ENCODE assay signal across 19 cellular contexts in the genomic region with DNA sequence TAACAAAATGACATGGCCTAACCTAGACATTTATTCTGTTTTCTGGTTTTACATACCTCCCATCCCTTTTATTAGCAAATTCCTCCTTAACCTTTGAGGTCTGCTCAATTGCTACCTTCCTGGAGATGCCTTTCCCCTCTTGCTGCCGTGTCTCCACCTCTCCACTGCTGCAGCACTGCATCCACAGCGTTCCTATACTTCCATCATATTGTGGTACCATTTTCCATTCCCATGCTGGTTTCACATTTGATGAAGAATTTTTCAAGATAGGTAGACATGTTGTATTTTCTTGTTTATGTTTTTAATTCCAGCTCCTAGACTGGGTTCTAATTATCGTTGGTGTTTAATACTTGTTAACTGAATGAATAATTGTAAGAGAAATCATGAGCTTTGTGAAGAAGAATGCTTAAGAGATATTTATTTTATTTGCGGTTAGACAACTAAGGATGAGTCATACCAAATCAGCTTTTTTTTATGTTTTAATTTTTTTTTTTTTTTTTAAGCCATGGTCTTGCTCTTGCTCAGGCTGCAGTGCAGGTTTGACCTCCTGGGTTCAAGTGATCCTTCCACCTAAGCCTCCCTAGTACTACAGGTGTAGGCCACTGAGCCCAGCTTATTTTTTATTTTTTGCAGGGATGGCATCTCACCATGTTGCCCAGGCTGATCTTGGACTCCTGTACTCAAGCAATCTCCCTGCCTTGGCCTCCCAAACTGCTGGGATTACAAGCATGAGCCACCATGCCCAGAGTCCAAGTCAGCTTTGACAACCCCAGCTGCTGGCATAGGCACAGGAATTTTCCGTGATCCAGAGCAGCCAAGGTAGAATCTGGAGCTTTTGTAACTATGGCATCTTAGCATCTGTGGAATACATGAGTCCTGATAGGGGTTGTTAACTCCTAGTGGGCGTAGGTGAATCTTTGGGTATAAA. TPM values are rescaled to one million over a fixed set of nuclear protein-coding genes. Genes with fewer than 3 reads are reported as not detected.
A peak's percentile ranks its signal among the peaks of the same experiment; 100 is the strongest.
DNase-seq lines count a peak whose midpoint lies in the region; ATAC-seq and TF ChIP-seq lines count a peak whose summit lies in the region.
"Had no signal": no experiment of that assay in that cellular context is flagged by ENCODE, and none has a peak within 500 bp of the region (broad histone marks: within the 10 kb centered on the region; RNA-seq: fewer than 3 reads in every experiment).

No MANE protein-coding gene starts in this region.

- H3K9me3 ChIP-seq in parathyroid adenoma (ENCODE audit: control insufficient read depth, low read length) = no peaks in the 10 kb centered on the region
- H3K9me3 ChIP-seq: colonic mucosa, sigmoid colon had no signal

- no peak overlapping the region for H3K9ac ChIP-seq in parathyroid adenoma

- no peaks in the 10 kb centered on the region for H3K79me2 ChIP-seq in parathyroid adenoma

- peak; percentile 64 for DNase-seq in Daoy (ENCODE audit: low read depth)
- DNase-seq in RKO (ENCODE audit: low spot score) = peak; percentile 73
- DNase-seq in epithelial cell of esophagus (ENCODE audit: low read depth) = peak; percentile 56
- no peak for DNase-seq in cerebellar nuclear complex (lab: John Stamatoyannopoulos, UW)
- DNase-seq in midbrain (lab: John Stamatoyannopoulos, UW) = no peak
- DNase-seq in NCI-H526 (lab: John Stamatoyannopoulos, UW) = no peak
- DNase-seq in left colon = no peak
- DNase-seq: activated CD8-positive, alpha-beta memory T cell treated with anti-CD3 and anti-CD28 coated beads for 24 hours; activated naive CD4-positive, alpha-beta T cell treated with Interleukin-2 at 50 U/mL for 16 hours; colonic mucosa; COR-L47; NCI-H1092 treated with DMSO at 0.1 percent for 48 hours; Right ventricle myocardium superior; sigmoid colon; substantia nigra had no signal

- no peaks in the 10 kb centered on the region for H3K36me3 ChIP-seq in parathyroid adenoma (ENCODE audit: control insufficient read depth, insufficient read depth, low read length)
- H3K36me3 ChIP-seq: colonic mucosa, sigmoid colon had no signal

- no peak overlapping the region for H3K4me2 ChIP-seq in parathyroid adenoma (ENCODE audit: low read length)

- H3K27ac ChIP-seq in parathyroid adenoma = peak overlapping the region; percentile 74
- H3K27ac ChIP-seq: colonic mucosa, sigmoid colon had no signal

- intact Hi-C loops in left colon (cut with DNase I, micrococcal nuclease) = no loop called here

- TF ChIP-seq CTCF in epithelial cell of esophagus (IDR thresholded peaks at IDR 0.05; ENCODE audit: insufficient read depth, low read depth, low read length, missing control alignments) (no peak), parathyroid adenoma (IDR thresholded peaks at IDR 0.05) (no peak)

- H2AFZ ChIP-seq in parathyroid adenoma = no peak overlapping the region

- H3K27me3 ChIP-seq in parathyroid adenoma (ENCODE audit: control insufficient read depth, insufficient read depth, low read length) = no peaks in the 10 kb centered on the region
- H3K27me3 ChIP-seq: colonic mucosa, sigmoid colon had no signal

- ATAC-seq in left colon = no peak
- ATAC-seq: left lobe of liver; natural killer cell treated with Interleukin-12 subunit alpha and Interleukin-12 subunit beta and Interleukin-15 and Interleukin-18, amount 100 ng/mL, for 72 hours had no signal

- H3K4me1 ChIP-seq in parathyroid adenoma = peaks cover 11% of the 10 kb centered on the region
- H3K4me1 ChIP-seq: colonic mucosa had no signal

- H3K4me3 ChIP-seq in epithelial cell of esophagus (ENCODE audit: low read length) (no peak overlapping the region), parathyroid adenoma (ENCODE audit: low read depth, low read length) (no peak overlapping the region)
- H3K4me3 ChIP-seq: colonic mucosa, sigmoid colon had no signal

RNA-seq across cellular contexts. Expression of gene ATP6V1G3, which starts 44.0 kb away (rescaled TPM):
- total RNA-seq in Daoy (2014; rRNA removed; shearing (Covaris generic)) = not detected in 2 replicates
- not detected for total RNA-seq in left colon
- total RNA-seq: colonic mucosa; HT-29; left lobe of liver; natural killer cell treated with Interleukin-12 subunit alpha and Interleukin-12 subunit beta and Interleukin-15 and Interleukin-18, amount 100 ng/mL, for 72 hours; Right ventricle myocardium superior; sigmoid colon had no signal

Comparison
In these comparisons a context has a peak if more than half of its experiments do, and no peak if none do; other contexts are left out.
1. DNase-seq: peak in Daoy (single experiment), RKO (single experiment) and epithelial cell of esophagus (single experiment); none in cerebellar nuclear complex (0 of 2), midbrain (single experiment), NCI-H526 (0 of 2) and left colon (0 of 2).